ENCODE assay signal across 12 cellular contexts in the genomic region with DNA sequence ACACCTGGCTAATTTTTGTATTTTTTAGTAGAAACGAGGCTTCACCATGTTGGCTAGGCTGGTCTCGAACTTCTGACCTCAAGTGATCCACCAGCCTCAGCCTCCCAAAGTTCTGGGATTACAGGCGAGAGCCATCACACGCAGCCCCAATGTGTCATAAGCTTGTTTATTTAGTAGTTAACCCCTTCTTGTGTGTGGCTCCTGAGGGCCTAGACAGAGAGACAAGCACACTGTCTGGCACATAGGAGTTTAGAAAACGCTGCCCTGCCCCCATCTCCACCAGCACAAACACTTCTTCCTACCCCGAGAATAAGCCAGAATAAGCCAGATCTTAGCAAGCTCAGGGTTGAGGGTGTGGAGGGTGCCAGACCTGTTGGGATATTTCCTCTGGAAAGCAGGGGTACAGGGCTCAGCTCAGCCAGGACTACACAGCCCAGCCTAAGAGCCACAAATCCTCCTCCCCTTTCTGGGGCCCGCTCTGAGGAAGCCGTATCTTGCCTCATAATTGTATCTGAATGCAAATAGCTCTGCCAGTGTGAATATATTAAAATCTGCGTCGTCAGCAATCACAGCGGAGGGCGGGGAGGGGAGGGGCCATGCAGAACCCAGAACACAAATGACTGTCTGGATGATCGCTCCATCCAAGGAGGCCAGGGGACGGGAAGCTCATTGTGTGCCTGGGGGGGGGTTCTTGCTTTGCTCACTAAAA.
DNase-seq lines count a peak whose midpoint lies in the region; ATAC-seq, FAIRE-seq and TF ChIP-seq lines count a peak whose summit lies in the region.
"Had no signal": no experiment of that assay in that cellular context is flagged by ENCODE, and none has a peak within 500 bp of the region (broad histone marks: within the 10 kb centered on the region; RNA-seq: fewer than 3 reads in every experiment).

No MANE protein-coding gene starts in this region.

- no peak for TF ChIP-seq CTCF in spleen (IDR thresholded peaks at IDR 0.05 in 8 of 11, conservative IDR thresholded peaks at IDR 0.05 in 3 of 11)

- 55 to 71% (median 60%) methylated on average over 14 of the region's 14 CpGs for WGBS in spleen, 5 donors

- H3K9ac ChIP-seq in adipocyte (ENCODE audit: low read length) = peak overlapping the region; percentile 73

- TF ChIP-seq POLR2A in spleen (IDR thresholded peaks at IDR 0.05) = no peak

- H3K36me3 ChIP-seq in adipocyte (ENCODE audit: control insufficient read depth, insufficient read depth, low read length, severe bottlenecking) (no peaks in the 10 kb centered on the region), spleen (no peaks in the 10 kb centered on the region)
- H3K36me3 ChIP-seq: uterus had no signal

- peaks cover 12% of the 10 kb centered on the region for H3K27me3 ChIP-seq in adipocyte (replicated peaks; ENCODE audit: control insufficient read depth, insufficient read depth, low read length)
- H3K27me3 ChIP-seq in spleen (replicated peaks in 1 of 7) = peaks cover 0 to 4% (median 0%) of the 10 kb centered on the region in 7 donors
- H3K27me3 ChIP-seq: uterus had no signal

- intact Hi-C loops in Right ventricle myocardium superior (cut with DNase I) = no loop called here
- intact Hi-C loops in Right ventricle myocardium inferior (cut with DNase I) = no loop called here
- intact Hi-C loops in head of caudate nucleus (cut with DNase I) = no loop called here
- intact Hi-C loops in spleen (cut with DNase I; ENCODE audit: low total_unique reads) = no loop called here

- peaks cover 15% of the 10 kb centered on the region for H3K4me1 ChIP-seq in adipocyte (ENCODE audit: control insufficient read depth, insufficient read depth, low read length)
- H3K4me1 ChIP-seq in spleen = no peaks in the 10 kb centered on the region
- H3K4me1 ChIP-seq: uterus had no signal

- H3K4me3 ChIP-seq in adipocyte (ENCODE audit: low read length) = peak overlapping the region; percentile 24
- H3K4me3 ChIP-seq in spleen = no peak overlapping the region
- H3K4me3 ChIP-seq: uterus had no signal

- DNase-seq in Right ventricle myocardium superior (peak; percentile 49), Right ventricle myocardium inferior (ENCODE audit: missing footprints) (no peak), adipocyte (ENCODE audit: low read depth) (peak; percentile 69), head of caudate nucleus (peak in 36 of 42 donors; percentile 7 to 72 (median 30)), urothelium cell line (ENCODE audit: low spot score) (peak; percentile 57), NAMALWA (ENCODE audit: low spot score) (no peak), spleen (no peak)
- DNase-seq: activated CD4-positive, alpha-beta memory T cell treated with anti-CD3 and anti-CD28 coated beads, Interleukin-2, amount 10 ng/mL, durations not matched to agents 7 days and 5 days; activated naive CD8-positive, alpha-beta T cell treated with anti-CD3 and anti-CD28 coated beads, Interleukin-2, amount 10 ng/mL, durations not matched to agents 7 days and 5 days; NCI-H774 had no signal

- H3K27ac ChIP-seq in spleen = no peak overlapping the region
- H3K27ac ChIP-seq: uterus had no signal

- peak; percentile 63 for FAIRE-seq in urothelium cell line (lab: Jason Lieb, UNC)

- ATAC-seq in Right ventricle myocardium superior (ENCODE audit: poor library complexity) (no peak), Right ventricle myocardium inferior (no peak), GM18502 (IDR thresholded peaks at IDR 0.05; ENCODE audit: poor library complexity, unreplicated experiment) (no peak)

- H3K9me3 ChIP-seq in adipocyte (ENCODE audit: control insufficient read depth, low read length) = peaks cover 6% of the 10 kb centered on the region
- H3K9me3 ChIP-seq in spleen = peaks cover 0 to 8% (median 0%) of the 10 kb centered on the region in 8 donors
- H3K9me3 ChIP-seq: uterus had no signal

Comparison
In these comparisons a context has a peak if more than half of its experiments do, and no peak if none do; other contexts are left out.
1. DNase-seq: peak in Right ventricle myocardium superior (single experiment), adipocyte (single experiment), head of caudate nucleus (36 of 42) and urothelium cell line (single experiment); none in Right ventricle myocardium inferior (single experiment), NAMALWA (single experiment) and spleen (single experiment).